Comparison of ENCODE assay signal across 11 cellular contexts in the genomic region with DNA sequence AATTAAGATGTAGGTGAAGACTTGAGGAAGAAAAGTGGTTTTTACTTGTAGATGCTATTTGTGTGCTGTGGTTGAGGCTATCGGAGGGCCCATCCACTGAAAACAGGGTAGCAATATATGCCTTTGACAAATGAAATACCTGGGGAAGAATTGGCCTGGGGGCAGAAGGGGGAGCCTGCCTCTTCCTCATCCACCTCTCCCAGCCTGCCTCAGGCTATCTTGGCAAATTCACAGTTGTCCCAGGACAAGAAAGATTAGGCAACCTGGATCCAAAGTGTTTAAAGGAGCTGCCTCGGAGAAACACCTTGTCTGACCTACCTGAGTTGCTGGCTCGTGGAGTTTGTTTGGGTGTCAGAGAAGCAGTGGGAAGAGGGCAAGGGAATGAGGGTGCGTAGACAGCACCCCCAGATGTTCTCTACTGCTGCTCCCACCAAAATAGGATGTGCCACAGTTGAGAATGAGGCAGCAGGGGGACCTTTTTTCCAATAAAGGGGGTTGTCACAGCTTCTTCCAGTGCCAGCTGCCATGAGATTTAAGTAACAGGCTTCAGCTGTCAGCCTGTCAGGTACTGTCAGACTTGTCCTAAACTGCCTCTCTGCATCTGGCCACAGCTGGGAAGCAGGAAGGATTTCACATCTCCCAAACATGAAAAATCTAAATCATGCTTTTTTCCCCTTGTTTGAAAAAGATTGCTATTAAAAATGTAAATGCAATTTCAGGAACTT. TPM values are rescaled to one million over a fixed set of nuclear protein-coding genes. Genes with fewer than 3 reads are reported as not detected.
DNase-seq lines count a peak whose midpoint lies in the region; ATAC-seq, FAIRE-seq and TF ChIP-seq lines count a peak whose summit lies in the region.
"Had no signal": no experiment of that assay in that cellular context is flagged by ENCODE, and none has a peak within 500 bp of the region (broad histone marks: within the 10 kb centered on the region; RNA-seq: fewer than 3 reads in every experiment).

No MANE protein-coding gene starts in this region.

- H3K4me1 ChIP-seq in CD8-positive, alpha-beta memory T cell (ENCODE audit: insufficient read depth, low read length): peaks cover 32% of the 10 kb centered on the region
- H3K4me1 ChIP-seq in keratinocyte (ENCODE audit: control insufficient read depth, extremely low read depth, insufficient read depth, low read length): peaks cover 61% of the 10 kb centered on the region
- H3K4me1 ChIP-seq: right lobe of liver had no signal

- CTCF ChIA-PET in CD8-positive, alpha-beta memory T cell (lab: Charles Lee): interaction anchor here (0.6 to 1.5 kb wide), 6 partner anchors 10 to 114 kb away, joined by 3 to 5 read pairs (median 4); no protein-coding TSS in a partner anchor
- CTCF ChIA-PET in WTC11 (lab: Charles Lee): interaction anchor here (0.7 to 1.8 kb wide), 8 partner anchors 10 to 123 kb away, joined by 3 to 7 read pairs (median 4); no protein-coding TSS in a partner anchor
- CTCF ChIA-PET in activated CD4-positive, alpha-beta memory T cell treated with anti-CD3 and anti-CD28 coated beads for 36 hours (lab: Charles Lee): interaction anchor here (1.1 kb wide), 1 partner anchor 15 kb away, joined by 3 read pairs; no protein-coding TSS in a partner anchor

- H2AFZ ChIP-seq in keratinocyte (ENCODE audit: control insufficient read depth, low read length): no peak overlapping the region

- no peak overlapping the region for H3K9ac ChIP-seq in keratinocyte (ENCODE audit: control insufficient read depth, extremely low read depth, insufficient read depth, low read length)

- H3K79me2 ChIP-seq in keratinocyte (ENCODE audit: control insufficient read depth, insufficient read depth, low read length): peaks cover 45% of the 10 kb centered on the region

- no peak overlapping the region for H3K4me3 ChIP-seq in CD8-positive, alpha-beta memory T cell (ENCODE audit: low read length)
- H3K4me3 ChIP-seq in keratinocyte (ENCODE audit: control insufficient read depth in 2 of 3, extremely low read depth in 1 of 3, insufficient read depth in 2 of 3, low read depth in 1 of 3, low read length in 3 of 3) (no peak overlapping the region), skin epidermis (no peak overlapping the region)
- H3K4me3 ChIP-seq: right lobe of liver had no signal

- FAIRE-seq in keratinocyte (lab: Jason Lieb, UNC): no peak

- H3K36me3 Mint-ChIP-seq in CD8-positive, alpha-beta memory T cell: peaks cover 0 to 80% (median 14%) of the 10 kb centered on the region in 3 donors
- peaks cover 47% of the 10 kb centered on the region for H3K36me3 Mint-ChIP-seq in WTC11
- peaks cover 40% of the 10 kb centered on the region for H3K36me3 Mint-ChIP-seq in activated CD4-positive, alpha-beta memory T cell treated with anti-CD3 and anti-CD28 coated beads for 36 hours

- H3K4me1 Mint-ChIP-seq in CD8-positive, alpha-beta memory T cell: peaks cover 46 to 81% (median 78%) of the 10 kb centered on the region in 3 donors
- peaks cover 44% of the 10 kb centered on the region for H3K4me1 Mint-ChIP-seq in WTC11
- H3K4me1 Mint-ChIP-seq in activated CD4-positive, alpha-beta memory T cell treated with anti-CD3 and anti-CD28 coated beads for 36 hours (ENCODE audit: low read depth): peaks cover 49% of the 10 kb centered on the region

- ATAC-seq in WTC11: no peak
- no peak for ATAC-seq in GM19452 (IDR thresholded peaks at IDR 0.05; ENCODE audit: unreplicated experiment)

- intact Hi-C loops in activated CD4-positive, alpha-beta memory T cell treated with anti-CD3 and anti-CD28 coated beads for 36 hours (cut with micrococcal nuclease): no loop called here

- H3K27ac ChIP-seq in CD8-positive, alpha-beta memory T cell (ENCODE audit: low read depth, low read length): no peak overlapping the region
- peak overlapping the region; percentile 19 for H3K27ac ChIP-seq in keratinocyte (ENCODE audit: control insufficient read depth, insufficient read depth, low read length)
- peak overlapping the region in 17 of 21 experiments; percentile 8 to 76 (median 62) for H3K27ac ChIP-seq in skin epidermis
- H3K27ac ChIP-seq: VCaP had no signal

- H3K4me2 ChIP-seq in keratinocyte (ENCODE audit: control insufficient read depth, extremely low read depth, insufficient read depth, low read depth, low read length): peak overlapping the region; percentile 51

- no peaks in the 10 kb centered on the region for H4K20me1 ChIP-seq in keratinocyte (ENCODE audit: control insufficient read depth, extremely low read depth, insufficient read depth, low read length)

- TF ChIP-seq CTCF in WTC11 (IDR thresholded peaks at IDR 0.05): no peak
- TF ChIP-seq CTCF in keratinocyte (optimal IDR thresholded peaks at IDR 0.05 in 1 of 3, IDR thresholded peaks at IDR 0.05 in 1 of 3, conservative IDR thresholded peaks at IDR 0.05 in 1 of 3; ENCODE audit: extremely low read depth in 1 of 3, insufficient read depth in 2 of 3, low read length in 3 of 3): no peak

- POLR2A ChIA-PET in CD8-positive, alpha-beta memory T cell (lab: Charles Lee): no interaction called here
- POLR2A ChIA-PET in WTC11 (lab: Charles Lee): interaction anchor here (1.1 to 1.6 kb wide), 4 partner anchors 10 to 49 kb away, joined by 3 to 6 read pairs (median 4); no protein-coding TSS in a partner anchor
- POLR2A ChIA-PET in activated CD4-positive, alpha-beta memory T cell treated with anti-CD3 and anti-CD28 coated beads for 36 hours (lab: Charles Lee): no interaction called here

- dilution Hi-C loops in keratinocyte (cut with MboI; ENCODE audit: extremely low pct_ligation_motif_present, low sequenced_read_pairs): no loop called here

- peak overlapping the region in 7 of 8 donors; percentile 2 to 86 (median 66) for H3K27ac Mint-ChIP-seq in CD8-positive, alpha-beta memory T cell
- H3K27ac Mint-ChIP-seq in WTC11: peak overlapping the region; percentile 64; the same call in 1 of the 2 replicates
- no peak overlapping the region for H3K27ac Mint-ChIP-seq in activated CD4-positive, alpha-beta memory T cell treated with anti-CD3 and anti-CD28 coated beads for 36 hours

- no peak for DNase-seq in CD8-positive, alpha-beta memory T cell
- DNase-seq in WTC11 (ENCODE audit: low spot score) (no peak), keratinocyte (ENCODE audit: low read depth, low spot score) (no peak), GOT3 (lab: John Stamatoyannopoulos, UW) (no peak), T-helper 1 cell (no peak)
- DNase-seq in activated CD4-positive, alpha-beta memory T cell treated with anti-CD3 and anti-CD28 coated beads for 36 hours: no peak
- DNase-seq: NCI-H2227 treated with DMSO at 0.1 percent for 48 hours, right lobe of liver had no signal

- no peaks in the 10 kb centered on the region for H3K9me3 ChIP-seq in CD8-positive, alpha-beta memory T cell (ENCODE audit: low read length)
- H3K9me3 ChIP-seq in keratinocyte (ENCODE audit: control insufficient read depth, low read depth, low read length): no peaks in the 10 kb centered on the region
- H3K9me3 ChIP-seq: right lobe of liver had no signal

- no peaks in the 10 kb centered on the region for H3K9me3 Mint-ChIP-seq in CD8-positive, alpha-beta memory T cell
- H3K9me3 Mint-ChIP-seq in WTC11: no peaks in the 10 kb centered on the region
- H3K9me3 Mint-ChIP-seq in activated CD4-positive, alpha-beta memory T cell treated with anti-CD3 and anti-CD28 coated beads for 36 hours: no peaks in the 10 kb centered on the region

- no peaks in the 10 kb centered on the region for H3K27me3 ChIP-seq in CD8-positive, alpha-beta memory T cell (ENCODE audit: insufficient read depth, low read length, poor library complexity, severe bottlenecking)
- no peaks in the 10 kb centered on the region for H3K27me3 ChIP-seq in keratinocyte (ENCODE audit: control insufficient read depth, extremely low read depth, insufficient read depth, low read length)
- H3K27me3 ChIP-seq: right lobe of liver had no signal

- no peaks in the 10 kb centered on the region for H3K27me3 Mint-ChIP-seq in CD8-positive, alpha-beta memory T cell
- H3K27me3 Mint-ChIP-seq in WTC11 (ENCODE audit: low read depth): no peaks in the 10 kb centered on the region
- no peaks in the 10 kb centered on the region for H3K27me3 Mint-ChIP-seq in activated CD4-positive, alpha-beta memory T cell treated with anti-CD3 and anti-CD28 coated beads for 36 hours

- H3K36me3 ChIP-seq in CD8-positive, alpha-beta memory T cell (ENCODE audit: insufficient read depth, low read length): peaks cover 36% of the 10 kb centered on the region
- peaks cover 10 to 26% of the 10 kb centered on the region in 2 experiments for H3K36me3 ChIP-seq in keratinocyte (ENCODE audit: control insufficient read depth in 2 of 2, extremely low read depth in 1 of 2, insufficient read depth in 2 of 2, low read length in 2 of 2)

- H3K4me3 Mint-ChIP-seq in CD8-positive, alpha-beta memory T cell: no peak overlapping the region
- no peak overlapping the region for H3K4me3 Mint-ChIP-seq in WTC11
- no peak overlapping the region for H3K4me3 Mint-ChIP-seq in activated CD4-positive, alpha-beta memory T cell treated with anti-CD3 and anti-CD28 coated beads for 36 hours

- H3K9me1 ChIP-seq in keratinocyte (ENCODE audit: control insufficient read depth, extremely low read depth, insufficient read depth, low read length): peaks cover 9% of the 10 kb centered on the region

RNA-seq across cellular contexts. Expression of gene PLEKHO2, which starts 9.2 kb away (rescaled TPM):
- total RNA-seq in CD8-positive, alpha-beta memory T cell: 10 to 100 TPM; 15.8 to 16.1 TPM
- polyA plus RNA-seq in CD8-positive, alpha-beta memory T cell: 33.3 TPM
- 21.6 to 22.1 TPM (median 21.9 TPM) in 3 replicates for total RNA-seq in WTC11 (2021)
- 8.8 to 12.0 TPM (median 11.2 TPM) in 3 replicates for polyA plus RNA-seq in keratinocyte
- polyA plus RNA-seq in keratinocyte (2011; ENCODE audit: low read depth): 1.0 TPM
- polyA plus RNA-seq in keratinocyte (2011; cell fraction: cytosol; rRNA removed): 8.1 and 9.4 TPM in 2 replicates
- 14.6 and 17.0 TPM in 2 replicates for polyA plus RNA-seq in keratinocyte (2011; cell fraction: nucleus; rRNA removed)
- 4.9 and 11.6 TPM in 2 replicates for polyA plus RNA-seq in keratinocyte (2012; ENCODE audit: low replicate concordance)
- polyA minus RNA-seq in keratinocyte: 11.8 to 17.8 TPM (median 12.1 TPM) in 3 replicates
- 11.7 TPM for polyA minus RNA-seq in keratinocyte (2011; cell fraction: cytosol; rRNA and poly(A)+ RNA removed)
- 11.0 and 13.6 TPM in 2 replicates for polyA minus RNA-seq in keratinocyte (2011; cell fraction: nucleus; rRNA and poly(A)+ RNA removed)
- total RNA-seq in activated CD4-positive, alpha-beta memory T cell treated with anti-CD3 and anti-CD28 coated beads for 36 hours: 10 to 100 TPM; 15.3 to 15.6 TPM

RNA-seq across cellular contexts. Expression of gene PIF1, which starts 25.5 kb away (rescaled TPM):
- 10 to 100 TPM; 14.6 to 14.7 TPM for total RNA-seq in CD8-positive, alpha-beta memory T cell
- polyA plus RNA-seq in CD8-positive, alpha-beta memory T cell: 0.25 TPM
- 174 to 249 TPM (median 184 TPM) in 3 replicates for total RNA-seq in WTC11 (2021)
- 2.3 to 7.6 TPM (median 6.2 TPM) in 3 replicates for polyA plus RNA-seq in keratinocyte
- not detected for polyA plus RNA-seq in keratinocyte (2011; ENCODE audit: low read depth)
- 0.44 and 0.75 TPM in 2 replicates for polyA plus RNA-seq in keratinocyte (2011; cell fraction: cytosol; rRNA removed)
- 7.1 and 7.3 TPM in 2 replicates for polyA plus RNA-seq in keratinocyte (2011; cell fraction: nucleus; rRNA removed)
- polyA plus RNA-seq in keratinocyte (2012; ENCODE audit: low replicate concordance): 4.9 TPM in 1 of 2 replicates, not detected in the other
- polyA minus RNA-seq in keratinocyte: 1.1 to 9.9 TPM (median 3.0 TPM) in 3 replicates
- polyA minus RNA-seq in keratinocyte (2011; cell fraction: cytosol; rRNA and poly(A)+ RNA removed): 6.9 TPM
- polyA minus RNA-seq in keratinocyte (2011; cell fraction: nucleus; rRNA and poly(A)+ RNA removed): 0.63 and 1.4 TPM in 2 replicates
- 10 to 100 TPM; 23.6 to 30.2 TPM for total RNA-seq in activated CD4-positive, alpha-beta memory T cell treated with anti-CD3 and anti-CD28 coated beads for 36 hours
